Comparison of ENCODE assay signal across 1 cellular context in genomic region chr3:13863422-13863821, GRCh38.
TF ChIP-seq lines count a peak whose summit lies in the region.

No MANE protein-coding gene starts in this region.

TF ChIP-seq in IMR-90, 13 proteins besides CTCF, POLR2A, EP300 and RAD21 (continued from another document):
- TF ChIP-seq RFX5 (IDR thresholded peaks at IDR 0.05; ENCODE audit: low read depth, low read length): no peak
- TF ChIP-seq CEBPB (IDR thresholded peaks at IDR 0.05; ENCODE audit: low read depth, low read length): no peak
- TF ChIP-seq MAFK (IDR thresholded peaks at IDR 0.05; ENCODE audit: low read depth, low read length): no peak
- no peak for TF ChIP-seq BHLHE40 (IDR thresholded peaks at IDR 0.05; ENCODE audit: low read depth, low read length)
- no peak for TF ChIP-seq FOS (IDR thresholded peaks at IDR 0.05; ENCODE audit: low read depth, low read length)
